ENCODE assay signal across 8 cellular contexts in genomic region chr4:37682701-37683401, GRCh38. TPM values are rescaled to one million over a fixed set of nuclear protein-coding genes. Genes with fewer than 3 reads are reported as not detected.
DNase-seq lines count a peak whose midpoint lies in the region; ATAC-seq and TF ChIP-seq lines count a peak whose summit lies in the region.

No MANE protein-coding gene starts in this region.

- H3K4me3 Mint-ChIP-seq in activated CD8-positive, alpha-beta memory T cell treated with anti-CD3 and anti-CD28 coated beads, Interleukin-2, amount 10 ng/mL, durations not matched to agents 7 days and 5 days = peak overlapping the region; percentile 65
- no peak overlapping the region for H3K4me3 Mint-ChIP-seq in stimulated activated memory B cell treated with anti-CD40 and anti-IgM and Interleukin-4, amounts not matched to agents 10 μg/mL and 1 μg/mL and 100 μg/mL, for 72 hours

- peaks cover 4% of the 10 kb centered on the region for H3K4me1 ChIP-seq in HAP-1

- DNase-seq in activated CD8-positive, alpha-beta memory T cell treated with anti-CD3 and anti-CD28 coated beads, Interleukin-2, amount 10 ng/mL, durations not matched to agents 7 days and 5 days = peak; percentile 45
- no peak for DNase-seq in activated CD8-positive, alpha-beta memory T cell treated with anti-CD3 and anti-CD28 coated beads, Interleukin-2, amount 50 U/mL, for 48 hours
- peak; percentile 78 for DNase-seq in amniotic epithelial cell (ENCODE audit: low read depth)
- no peak for DNase-seq in KG1 (lab: John Stamatoyannopoulos, UW)
- no peak for DNase-seq in HAP-1 (ENCODE audit: low spot score in 2 of 2)
- DNase-seq in lower leg skin (ENCODE audit: low spot score in 2 of 2) = no peak

- intact Hi-C loops in lower leg skin (cut with DNase I; ENCODE audit: low total_unique reads) = no loop called here

- H3K9me3 ChIP-seq in HAP-1 = no peaks in the 10 kb centered on the region

- H3K27me3 Mint-ChIP-seq in activated CD8-positive, alpha-beta memory T cell treated with anti-CD3 and anti-CD28 coated beads, Interleukin-2, amount 10 ng/mL, durations not matched to agents 7 days and 5 days = no peaks in the 10 kb centered on the region
- H3K27me3 Mint-ChIP-seq in stimulated activated memory B cell treated with anti-CD40 and anti-IgM and Interleukin-4, amounts not matched to agents 10 μg/mL and 1 μg/mL and 100 μg/mL, for 72 hours = no peaks in the 10 kb centered on the region

- no peak for TF ChIP-seq CTCF in lower leg skin (IDR thresholded peaks at IDR 0.05)

- 46 to 47% methylated on average over 7 of the region's 7 CpGs for WGBS in lower leg skin, 2 donors

- peaks cover 54% of the 10 kb centered on the region for H3K36me3 Mint-ChIP-seq in activated CD8-positive, alpha-beta memory T cell treated with anti-CD3 and anti-CD28 coated beads, Interleukin-2, amount 10 ng/mL, durations not matched to agents 7 days and 5 days
- no peaks in the 10 kb centered on the region for H3K36me3 Mint-ChIP-seq in stimulated activated memory B cell treated with anti-CD40 and anti-IgM and Interleukin-4, amounts not matched to agents 10 μg/mL and 1 μg/mL and 100 μg/mL, for 72 hours

- no peaks in the 10 kb centered on the region for H3K27me3 ChIP-seq in HAP-1 (ENCODE audit: low read depth)

- no peak overlapping the region for H3K4me3 ChIP-seq in HAP-1
- H3K4me3 ChIP-seq in lower leg skin (ENCODE audit: low read depth, poor library complexity, severe bottlenecking) = no peak overlapping the region

- no peaks in the 10 kb centered on the region for H3K36me3 ChIP-seq in HAP-1 (replicated peaks)

- H3K4me1 Mint-ChIP-seq in activated CD8-positive, alpha-beta memory T cell treated with anti-CD3 and anti-CD28 coated beads, Interleukin-2, amount 10 ng/mL, durations not matched to agents 7 days and 5 days = peaks cover 55% of the 10 kb centered on the region
- H3K4me1 Mint-ChIP-seq in stimulated activated memory B cell treated with anti-CD40 and anti-IgM and Interleukin-4, amounts not matched to agents 10 μg/mL and 1 μg/mL and 100 μg/mL, for 72 hours = peaks cover 28% of the 10 kb centered on the region

- in situ Hi-C loops in HAP-1 (cut with MboI; ENCODE audit: low sequenced_read_pairs) = no loop called here

- ATAC-seq in activated CD8-positive, alpha-beta memory T cell treated with anti-CD3 and anti-CD28 coated beads, Interleukin-2, amount 10 ng/mL, durations not matched to agents 7 days and 5 days = no peak
- peak; percentile 57 for ATAC-seq in HG03378 (IDR thresholded peaks at IDR 0.05; ENCODE audit: unreplicated experiment)
- peak; percentile 29 for ATAC-seq in stimulated activated memory B cell treated with anti-CD40 and anti-IgM and Interleukin-4, amounts not matched to agents 10 μg/mL and 1 μg/mL and 100 μg/mL, for 72 hours

- peak overlapping the region; percentile 80 for H3K27ac Mint-ChIP-seq in activated CD8-positive, alpha-beta memory T cell treated with anti-CD3 and anti-CD28 coated beads, Interleukin-2, amount 10 ng/mL, durations not matched to agents 7 days and 5 days
- peak overlapping the region; percentile 16 for H3K27ac Mint-ChIP-seq in stimulated activated memory B cell treated with anti-CD40 and anti-IgM and Interleukin-4, amounts not matched to agents 10 μg/mL and 1 μg/mL and 100 μg/mL, for 72 hours

- CTCF ChIA-PET in activated CD8-positive, alpha-beta memory T cell treated with anti-CD3 and anti-CD28 coated beads, Interleukin-2, amount 10 ng/mL, durations not matched to agents 7 days and 5 days (lab: Charles Lee) = interaction anchor here (0.6 to 2.8 kb wide), 4 partner anchors 19 to 1075 kb away, joined by 3 to 23 read pairs (median 3); no protein-coding TSS in a partner anchor

- no peaks in the 10 kb centered on the region for H3K9me3 Mint-ChIP-seq in activated CD8-positive, alpha-beta memory T cell treated with anti-CD3 and anti-CD28 coated beads, Interleukin-2, amount 10 ng/mL, durations not matched to agents 7 days and 5 days (ENCODE audit: low read depth)
- no peaks in the 10 kb centered on the region for H3K9me3 Mint-ChIP-seq in stimulated activated memory B cell treated with anti-CD40 and anti-IgM and Interleukin-4, amounts not matched to agents 10 μg/mL and 1 μg/mL and 100 μg/mL, for 72 hours

- TF ChIP-seq POLR2A in lower leg skin (IDR thresholded peaks at IDR 0.05) = no peak

RNA-seq across cellular contexts. Expression of gene RELL1, which starts 3.3 kb away (rescaled TPM):
- 10 to 100 TPM; 35.5 to 42.3 TPM for total RNA-seq in activated CD8-positive, alpha-beta memory T cell treated with anti-CD3 and anti-CD28 coated beads, Interleukin-2, amount 10 ng/mL, durations not matched to agents 7 days and 5 days
- total RNA-seq in lower leg skin = 10 to 100 TPM; 66.5 to 78.6 (median 73.7) TPM

Comparison
In these comparisons a context has a peak if more than half of its experiments do, and no peak if none do; other contexts are left out.
1. DNase-seq: peak in activated CD8-positive, alpha-beta memory T cell treated with anti-CD3 and anti-CD28 coated beads, Interleukin-2, amount 10 ng/mL, durations not matched to agents 7 days and 5 days (single experiment) and amniotic epithelial cell (single experiment); none in activated CD8-positive, alpha-beta memory T cell treated with anti-CD3 and anti-CD28 coated beads, Interleukin-2, amount 50 U/mL, for 48 hours (single experiment), KG1 (single experiment), HAP-1 (0 of 2) and lower leg skin (0 of 2).